In genomic region chr11:59556883-59557205, GRCh38 we compare ENCODE assay signal across 8 cellular contexts. TPM values are rescaled to one million over a fixed set of nuclear protein-coding genes. Genes with fewer than 3 reads are reported as not detected.
A peak's percentile ranks its signal among the peaks of the same experiment; 100 is the strongest.
DNase-seq lines count a peak whose midpoint lies in the region; ATAC-seq and TF ChIP-seq lines count a peak whose summit lies in the region.

No MANE protein-coding gene starts in this region.

- peak overlapping the region; percentile 70 for H3K4me3 Mint-ChIP-seq in progenitor cell of endocrine pancreas (ENCODE audit: low read depth)

- H3K27me3 ChIP-seq in BLaER1 (peaks cover 20% of the 10 kb centered on the region; the same call in 1 of the 2 replicates), ectodermal cell (ENCODE audit: control insufficient read depth, insufficient read depth, low read length, poor library complexity, severe bottlenecking) (no peaks in the 10 kb centered on the region)

- H3K4me1 ChIP-seq in BLaER1 (peaks cover 48% of the 10 kb centered on the region), OCI-LY7 (ENCODE audit: insufficient read depth, low read length, poor library complexity, severe bottlenecking) (peaks cover 39% of the 10 kb centered on the region), ectodermal cell (ENCODE audit: control insufficient read depth, insufficient read depth, low read length) (peaks cover 2% of the 10 kb centered on the region)

- H3K9ac ChIP-seq in BLaER1, result no peak overlapping the region

- no peak for TF ChIP-seq CTCF in OCI-LY7 (conservative IDR thresholded peaks at IDR 0.05; ENCODE audit: low read length)
- TF ChIP-seq CTCF in progenitor cell of endocrine pancreas (IDR thresholded peaks at IDR 0.05; ENCODE audit: unreplicated experiment), result no peak

- peaks cover 2% of the 10 kb centered on the region for H3K36me3 Mint-ChIP-seq in progenitor cell of endocrine pancreas (ENCODE audit: insufficient read depth)

- no peaks in the 10 kb centered on the region for H3K79me2 ChIP-seq in OCI-LY7 (ENCODE audit: insufficient read depth, low read depth, low read length)

- H3K4me2 ChIP-seq in BLaER1, result peak overlapping the region; percentile 37
- peak overlapping the region; percentile 73 for H3K4me2 ChIP-seq in OCI-LY7 (ENCODE audit: low read length)

- no peaks in the 10 kb centered on the region for H3K9me2 ChIP-seq in OCI-LY7 (ENCODE audit: insufficient read depth, low read length)

- no peaks in the 10 kb centered on the region for H3K9me3 Mint-ChIP-seq in progenitor cell of endocrine pancreas (ENCODE audit: low read depth)

- H3K4me3 ChIP-seq in BLaER1 (no peak overlapping the region), OCI-LY7 (ENCODE audit: low read depth, low read length, poor library complexity, severe bottlenecking) (peak overlapping the region; percentile 65), ectodermal cell (ENCODE audit: insufficient read depth, low read depth, low read length) (peak overlapping the region; percentile 50)

- peaks cover 39% of the 10 kb centered on the region for H3K27me3 Mint-ChIP-seq in progenitor cell of endocrine pancreas

- intact Hi-C loops in OCI-LY7 (cut with micrococcal nuclease; ENCODE audit: unreplicated experiment), result no loop called here

- H3K9me3 ChIP-seq in BLaER1 (no peaks in the 10 kb centered on the region), OCI-LY7 (ENCODE audit: low read length) (no peaks in the 10 kb centered on the region), ectodermal cell (ENCODE audit: control insufficient read depth, low read length) (no peaks in the 10 kb centered on the region)

- POLR2A ChIA-PET in OCI-LY7 (lab: Charles Lee), result interaction anchor here (1.0 to 1.3 kb wide), 3 partner anchors 9 to 112 kb away, joined by 3 to 5 read pairs (median 3); partner anchors contain the start of gene PATL1

- no peak overlapping the region for H2AFZ ChIP-seq in OCI-LY7 (ENCODE audit: low read length)

- H4K20me1 ChIP-seq in BLaER1 (no peaks in the 10 kb centered on the region), OCI-LY7 (ENCODE audit: insufficient read depth, low read length) (no peaks in the 10 kb centered on the region)

- CTCF ChIA-PET in OCI-LY7 (lab: Charles Lee; ENCODE audit: unreplicated experiment), result no interaction called here

- no TSS peak for BruUV-seq in OCI-LY7 (replicated peaks; lab: Mats Ljungman, UMichigan)

- peak; percentile 13 for ATAC-seq in GM21447 (IDR thresholded peaks at IDR 0.05; ENCODE audit: unreplicated experiment)
- ATAC-seq in HG02759 (IDR thresholded peaks at IDR 0.05; ENCODE audit: unreplicated experiment), result no peak
- no peak for ATAC-seq in HG03108 (IDR thresholded peaks at IDR 0.05; ENCODE audit: unreplicated experiment)

- peaks cover 3% of the 10 kb centered on the region for H3K4me1 Mint-ChIP-seq in progenitor cell of endocrine pancreas (ENCODE audit: low read depth)

- peak overlapping the region; percentile 69 for H3K27ac Mint-ChIP-seq in progenitor cell of endocrine pancreas

- H3K27ac ChIP-seq in BLaER1 (no peak overlapping the region), OCI-LY7 (ENCODE audit: low read depth, low read length, poor library complexity, severe bottlenecking) (no peak overlapping the region), ectodermal cell (ENCODE audit: insufficient read depth, low read depth, low read length, poor library complexity, severe bottlenecking) (no peak overlapping the region)

- H3K36me3 ChIP-seq in BLaER1 (no peaks in the 10 kb centered on the region), OCI-LY7 (ENCODE audit: insufficient read depth, low read length) (no peaks in the 10 kb centered on the region), ectodermal cell (ENCODE audit: control insufficient read depth, insufficient read depth, low read length) (no peaks in the 10 kb centered on the region)

- no peak for DNase-seq in OCI-LY7 (ENCODE audit: low spot score)
- DNase-seq in progenitor cell of endocrine pancreas (ENCODE audit: low spot score, unreplicated experiment), result no peak
- no peak for DNase-seq in GM19240 (ENCODE audit: insufficient read length, low spot score)

- WGBS in ectodermal cell, 2 experiments, result 12 to 13% methylated on average over 11 of the region's 11 CpGs

RNA-seq across cellular contexts. Expression of gene OR4D9, which starts 45.5 kb away (rescaled TPM):
- total RNA-seq in OCI-LY7 (2014; rRNA removed; shearing (Covaris generic)), result not detected in 2 replicates
- total RNA-seq in OCI-LY7 (2022), result not detected in 2 replicates
- polyA plus RNA-seq in ectodermal cell (2013, experiment 1 of 4), result not detected
- not detected for polyA plus RNA-seq in ectodermal cell (2013, experiment 2 of 4)
- not detected for polyA plus RNA-seq in ectodermal cell (2013, experiment 3 of 4)
- polyA plus RNA-seq in ectodermal cell (2013, experiment 4 of 4), result not detected
- total RNA-seq in progenitor cell of endocrine pancreas, result not detected in 2 replicates

RNA-seq across cellular contexts. Expression of gene OR4D11, which starts 53.5 kb away (rescaled TPM):
- total RNA-seq in OCI-LY7 (2014; rRNA removed; shearing (Covaris generic)), result not detected in 2 replicates
- total RNA-seq in OCI-LY7 (2022) (not detected in 2 replicates), progenitor cell of endocrine pancreas (not detected in 2 replicates)
- not detected for polyA plus RNA-seq in ectodermal cell (2013, experiment 1 of 4)
- polyA plus RNA-seq in ectodermal cell (2013, experiment 2 of 4), result not detected
- not detected for polyA plus RNA-seq in ectodermal cell (2013, experiment 3 of 4)
- not detected for polyA plus RNA-seq in ectodermal cell (2013, experiment 4 of 4)

RNA-seq across cellular contexts. Expression of gene OSBP, which starts 58.7 kb away (rescaled TPM):
- total RNA-seq in OCI-LY7 (2014; rRNA removed; shearing (Covaris generic)), result 16.9 and 19.2 TPM in 2 replicates
- total RNA-seq in OCI-LY7 (2022), result 44.6 and 44.7 TPM in 2 replicates
- 35.3 TPM for polyA plus RNA-seq in ectodermal cell (2013, experiment 1 of 4)
- 38.5 TPM for polyA plus RNA-seq in ectodermal cell (2013, experiment 2 of 4)
- 27.3 TPM for polyA plus RNA-seq in ectodermal cell (2013, experiment 3 of 4)
- 32.1 TPM for polyA plus RNA-seq in ectodermal cell (2013, experiment 4 of 4)
- total RNA-seq in progenitor cell of endocrine pancreas, result 42.7 and 46.1 TPM in 2 replicates
